ENCODE assay signal across 13 cellular contexts in genomic region chr1:19163261-19163660, GRCh38. TPM values are rescaled to one million over a fixed set of nuclear protein-coding genes. Genes with fewer than 3 reads are reported as not detected.
A peak's percentile ranks its signal among the peaks of the same experiment; 100 is the strongest.
DNase-seq lines count a peak whose midpoint lies in the region; ATAC-seq and TF ChIP-seq lines count a peak whose summit lies in the region.
"Had no signal": no experiment of that assay in that cellular context is flagged by ENCODE, and none has a peak within 500 bp of the region (broad histone marks: within the 10 kb centered on the region; RNA-seq: fewer than 3 reads in every experiment).

No MANE protein-coding gene starts in this region.

- H3K27ac Mint-ChIP-seq in activated naive CD8-positive, alpha-beta T cell treated with anti-CD3 and anti-CD28 coated beads, Interleukin-2, amount 50 U/mL, for 24 hours, result peak overlapping the region; percentile 18
- H3K27ac Mint-ChIP-seq: activated B cell treated with CpG ODN at 0.5 μM for 24 hours had no signal

- H3K36me3 ChIP-seq in smooth muscle cell (ENCODE audit: low read depth), result peaks cover 72% of the 10 kb centered on the region

- no peaks in the 10 kb centered on the region for H3K27me3 Mint-ChIP-seq in activated naive CD8-positive, alpha-beta T cell treated with anti-CD3 and anti-CD28 coated beads, Interleukin-2, amount 50 U/mL, for 24 hours
- H3K27me3 Mint-ChIP-seq: activated B cell treated with CpG ODN at 0.5 μM for 24 hours had no signal

- ATAC-seq in activated naive CD8-positive, alpha-beta T cell treated with anti-CD3 and anti-CD28 coated beads, Interleukin-2, amount 50 U/mL, for 24 hours, result no peak

- H3K4me3 Mint-ChIP-seq in activated naive CD8-positive, alpha-beta T cell treated with anti-CD3 and anti-CD28 coated beads, Interleukin-2, amount 50 U/mL, for 24 hours, result no peak overlapping the region
- H3K4me3 Mint-ChIP-seq: activated B cell treated with CpG ODN at 0.5 μM for 24 hours had no signal

- WGBS in smooth muscle cell (ENCODE audit: low lambda C conversion rate), result 94% methylated on average over 1 of the region's 1 CpG

- peaks cover 16% of the 10 kb centered on the region for H4K20me1 ChIP-seq in smooth muscle cell (ENCODE audit: low read depth)

- no peaks in the 10 kb centered on the region for H3K79me2 ChIP-seq in smooth muscle cell (ENCODE audit: low read depth)

- no peak overlapping the region for H2AFZ ChIP-seq in smooth muscle cell (ENCODE audit: low read depth)

- DNase-seq in GM04504 (ENCODE audit: low read depth) (peak; percentile 90), fibroblast of the conjunctiva (ENCODE audit: low read depth) (peak; percentile 43), smooth muscle cell (lab: John Stamatoyannopoulos, UW; ENCODE audit: unreplicated experiment) (no peak), NCI-H1092 (lab: John Stamatoyannopoulos, UW) (no peak), HK-2 (ENCODE audit: unreplicated experiment) (no peak)
- DNase-seq in activated naive CD8-positive, alpha-beta T cell treated with anti-CD3 and anti-CD28 coated beads, Interleukin-2, amount 50 U/mL, for 24 hours, result no peak
- DNase-seq in NK-92 treated with Interleukin-12 subunit alpha and Interleukin-12 subunit beta, amount 100 ng/mL, for 24 hours (lab: John Stamatoyannopoulos, UW), result no peak
- DNase-seq: activated B cell treated with CpG ODN at 0.5 μM for 24 hours, DMS79, NCI-H1417 treated with DMSO at 0.1 percent for 48 hours, NCI-H82, small intestine had no signal

- H3K9me3 ChIP-seq in smooth muscle cell (replicated peaks; ENCODE audit: low read depth), result no peaks in the 10 kb centered on the region

- H3K27me3 ChIP-seq in smooth muscle cell (ENCODE audit: low read depth), result no peaks in the 10 kb centered on the region

- H3K27ac ChIP-seq in smooth muscle cell (ENCODE audit: low read depth), result peak overlapping the region; percentile 84
- H3K27ac ChIP-seq: SK-N-MC had no signal

- no peaks in the 10 kb centered on the region for H3F3A ChIP-seq in smooth muscle cell (ENCODE audit: low read depth)

- no peak overlapping the region for H3K9ac ChIP-seq in smooth muscle cell (ENCODE audit: low read depth)

- H3K4me3 ChIP-seq in smooth muscle cell, result no peak overlapping the region
- H3K4me3 ChIP-seq: SK-N-MC had no signal

- no peaks in the 10 kb centered on the region for H3K4me1 ChIP-seq in smooth muscle cell (ENCODE audit: low read depth)

- peaks cover 87% of the 10 kb centered on the region for H3K36me3 Mint-ChIP-seq in activated naive CD8-positive, alpha-beta T cell treated with anti-CD3 and anti-CD28 coated beads, Interleukin-2, amount 50 U/mL, for 24 hours (ENCODE audit: low read depth)

- TF ChIP-seq CTCF in smooth muscle cell (IDR thresholded peaks at IDR 0.05; ENCODE audit: borderline replicate concordance, insufficient read depth, poor library complexity, severe bottlenecking), result no peak

- H3K4me2 ChIP-seq in smooth muscle cell, result no peak overlapping the region

- H3K9me3 Mint-ChIP-seq in activated naive CD8-positive, alpha-beta T cell treated with anti-CD3 and anti-CD28 coated beads, Interleukin-2, amount 50 U/mL, for 24 hours, result no peaks in the 10 kb centered on the region
- H3K9me3 Mint-ChIP-seq: activated B cell treated with CpG ODN at 0.5 μM for 24 hours had no signal

- no peaks in the 10 kb centered on the region for H3K4me1 Mint-ChIP-seq in activated naive CD8-positive, alpha-beta T cell treated with anti-CD3 and anti-CD28 coated beads, Interleukin-2, amount 50 U/mL, for 24 hours
- H3K4me1 Mint-ChIP-seq: activated B cell treated with CpG ODN at 0.5 μM for 24 hours had no signal

RNA-seq across cellular contexts. Expression of gene UBR4, which starts 46.8 kb away (rescaled TPM):
- 98.9 and 142 TPM in 2 replicates for total RNA-seq in smooth muscle cell
- polyA plus RNA-seq in smooth muscle cell, result 62.7 and 110 TPM in 2 replicates

Comparison
In these comparisons a context has a peak if more than half of its experiments do, and no peak if none do; other contexts are left out.
1. DNase-seq: peak in GM04504 (single experiment) and fibroblast of the conjunctiva (single experiment); none in activated naive CD8-positive, alpha-beta T cell treated with anti-CD3 and anti-CD28 coated beads, Interleukin-2, amount 50 U/mL, for 24 hours (single experiment), smooth muscle cell (single experiment), NCI-H1092 (single experiment), NK-92 treated with Interleukin-12 subunit alpha and Interleukin-12 subunit beta, amount 100 ng/mL, for 24 hours (single experiment) and HK-2 (single experiment).